In genomic region chr1:206555473-206555935, GRCh38 we compare ENCODE assay signal across 1 cellular context.
TF ChIP-seq lines count a peak whose summit lies in the region.

No MANE protein-coding gene starts in this region.

TF ChIP-seq in HepG2, 621 proteins besides CTCF, POLR2A, EP300 and RAD21:
- TF ChIP-seq PLSCR1 (CRISPR knock-in tag; IDR thresholded peaks at IDR 0.05; ENCODE audit: borderline replicate concordance), result no peak
- 0 out of 2 replicates have a peak, but pooled peaks have one; percentile 9 for TF ChIP-seq SALL1 (CRISPR knock-in tag; IDR thresholded peaks at IDR 0.05)
